In genomic region chr3:61483997-61484396, GRCh38 we compare ENCODE assay signal across 14 cellular contexts.
DNase-seq lines count a peak whose midpoint lies in the region; ATAC-seq and TF ChIP-seq lines count a peak whose summit lies in the region.
"Had no signal": no experiment of that assay in that cellular context is flagged by ENCODE, and none has a peak within 500 bp of the region (broad histone marks: within the 10 kb centered on the region; RNA-seq: fewer than 3 reads in every experiment).

No MANE protein-coding gene starts in this region.

- no peak overlapping the region for H3K4me3 ChIP-seq in naive thymus-derived CD4-positive, alpha-beta T cell (ENCODE audit: low read length)
- H3K4me3 ChIP-seq: BLaER1 had no signal

- no peaks in the 10 kb centered on the region for H3K27me3 ChIP-seq in naive thymus-derived CD4-positive, alpha-beta T cell (ENCODE audit: control insufficient read depth in 2 of 2, insufficient read depth in 2 of 2, low read length in 2 of 2)
- H3K27me3 ChIP-seq: BLaER1 had no signal

- intact Hi-C loops in naive thymus-derived CD4-positive, alpha-beta T cell (cut with micrococcal nuclease) = no loop called here

- H3K27ac Mint-ChIP-seq in activated CD4-positive, alpha-beta T cell treated with anti-CD3 and anti-CD28 coated beads, Interleukin-2, amount 10 ng/mL, durations not matched to agents 7 days and 5 days = no peak overlapping the region
- peak overlapping the region in 5 of 9 donors; percentile 11 to 75 (median 43) for H3K27ac Mint-ChIP-seq in naive thymus-derived CD4-positive, alpha-beta T cell
- H3K27ac Mint-ChIP-seq in WTC11 = no peak overlapping the region
- H3K27ac Mint-ChIP-seq: HFFc6 had no signal

- H3K36me3 ChIP-seq in naive thymus-derived CD4-positive, alpha-beta T cell (ENCODE audit: control insufficient read depth in 2 of 3, insufficient read depth in 3 of 3, low read length in 3 of 3) = no peaks in the 10 kb centered on the region
- H3K36me3 ChIP-seq: BLaER1 had no signal

- no peak overlapping the region for H3K4me3 Mint-ChIP-seq in activated CD4-positive, alpha-beta T cell treated with anti-CD3 and anti-CD28 coated beads, Interleukin-2, amount 10 ng/mL, durations not matched to agents 7 days and 5 days
- peak overlapping the region in 4 of 10 donors; percentile 0 to 42 (median 30) for H3K4me3 Mint-ChIP-seq in naive thymus-derived CD4-positive, alpha-beta T cell
- no peak overlapping the region for H3K4me3 Mint-ChIP-seq in WTC11
- H3K4me3 Mint-ChIP-seq: HFFc6 had no signal

- DNase-seq in activated CD4-positive, alpha-beta T cell treated with anti-CD3 and anti-CD28 coated beads, Interleukin-2, amount 10 ng/mL, durations not matched to agents 7 days and 5 days = peak; percentile 10
- DNase-seq in activated CD4-positive, alpha-beta T cell treated with anti-CD3 and anti-CD28 coated beads for 1 hour = no peak
- peak; percentile 51 for DNase-seq in OCI-M1 (lab: John Stamatoyannopoulos, UW)
- peak in 4 of 9 donors; percentile 0 to 39 (median 16) for DNase-seq in naive thymus-derived CD4-positive, alpha-beta T cell
- DNase-seq in WTC11 (ENCODE audit: low spot score) = no peak
- no peak for DNase-seq in DMS79 treated with DMSO at 0.1 percent for 48 hours (lab: John Stamatoyannopoulos, UW)
- DNase-seq: 8988T, AML-193, DMS53, HCEC 1CT, HFFc6 had no signal

- peaks cover 2% of the 10 kb centered on the region for H3K9me3 Mint-ChIP-seq in activated CD4-positive, alpha-beta T cell treated with anti-CD3 and anti-CD28 coated beads, Interleukin-2, amount 10 ng/mL, durations not matched to agents 7 days and 5 days
- H3K9me3 Mint-ChIP-seq in naive thymus-derived CD4-positive, alpha-beta T cell = peaks cover 0 to 3% (median 0%) of the 10 kb centered on the region in 11 donors
- H3K9me3 Mint-ChIP-seq in WTC11 = no peaks in the 10 kb centered on the region
- H3K9me3 Mint-ChIP-seq: HFFc6 had no signal

- TF ChIP-seq CTCF in WTC11 (IDR thresholded peaks at IDR 0.05) = no peak

- POLR2A ChIA-PET in activated CD4-positive, alpha-beta T cell treated with anti-CD3 and anti-CD28 coated beads, Interleukin-2, amount 10 ng/mL, durations not matched to agents 7 days and 5 days (lab: Charles Lee) = no interaction called here
- POLR2A ChIA-PET in naive thymus-derived CD4-positive, alpha-beta T cell (lab: Charles Lee) = no interaction called here
- POLR2A ChIA-PET in WTC11 (lab: Charles Lee) = no interaction called here

- H3K9me3 ChIP-seq in naive thymus-derived CD4-positive, alpha-beta T cell (ENCODE audit: control insufficient read depth in 2 of 3, low read length in 3 of 3) = no peaks in the 10 kb centered on the region
- H3K9me3 ChIP-seq: BLaER1 had no signal

- no peaks in the 10 kb centered on the region for H3K27me3 Mint-ChIP-seq in activated CD4-positive, alpha-beta T cell treated with anti-CD3 and anti-CD28 coated beads, Interleukin-2, amount 10 ng/mL, durations not matched to agents 7 days and 5 days
- peaks cover 0 to 5% (median 0%) of the 10 kb centered on the region in 5 donors for H3K27me3 Mint-ChIP-seq in naive thymus-derived CD4-positive, alpha-beta T cell
- H3K27me3 Mint-ChIP-seq in WTC11 (ENCODE audit: low read depth) = no peaks in the 10 kb centered on the region; the same call in 1 of the 2 replicates

- peaks cover 7% of the 10 kb centered on the region for H3K4me1 Mint-ChIP-seq in activated CD4-positive, alpha-beta T cell treated with anti-CD3 and anti-CD28 coated beads, Interleukin-2, amount 10 ng/mL, durations not matched to agents 7 days and 5 days
- H3K4me1 Mint-ChIP-seq in naive thymus-derived CD4-positive, alpha-beta T cell = peaks cover 0 to 11% (median 9%) of the 10 kb centered on the region in 7 donors
- no peaks in the 10 kb centered on the region for H3K4me1 Mint-ChIP-seq in WTC11

- CTCF ChIA-PET in activated CD4-positive, alpha-beta T cell treated with anti-CD3 and anti-CD28 coated beads, Interleukin-2, amount 10 ng/mL, durations not matched to agents 7 days and 5 days (lab: Charles Lee) = no interaction called here
- CTCF ChIA-PET in naive thymus-derived CD4-positive, alpha-beta T cell (lab: Charles Lee) = no interaction called here
- CTCF ChIA-PET in WTC11 (lab: Charles Lee) = no interaction called here

- H3K36me3 Mint-ChIP-seq in activated CD4-positive, alpha-beta T cell treated with anti-CD3 and anti-CD28 coated beads, Interleukin-2, amount 10 ng/mL, durations not matched to agents 7 days and 5 days (ENCODE audit: low read depth) = no peaks in the 10 kb centered on the region
- H3K36me3 Mint-ChIP-seq in naive thymus-derived CD4-positive, alpha-beta T cell = peaks cover 0 to 1% (median 0%) of the 10 kb centered on the region in 5 donors
- no peaks in the 10 kb centered on the region for H3K36me3 Mint-ChIP-seq in WTC11

- no peak overlapping the region for H3K27ac ChIP-seq in naive thymus-derived CD4-positive, alpha-beta T cell (ENCODE audit: low read depth, low read length)
- H3K27ac ChIP-seq: BLaER1 had no signal

- H3K4me1 ChIP-seq in naive thymus-derived CD4-positive, alpha-beta T cell (ENCODE audit: control insufficient read depth in 2 of 2, insufficient read depth in 2 of 2, low read length in 2 of 2) = no peaks in the 10 kb centered on the region
- H3K4me1 ChIP-seq: BLaER1 had no signal

- peak; percentile 56 for ATAC-seq in naive thymus-derived CD4-positive, alpha-beta T cell
- no peak for ATAC-seq in WTC11
- no peak for ATAC-seq in HG02870 (IDR thresholded peaks at IDR 0.05; ENCODE audit: unreplicated experiment)
- ATAC-seq: HepG2 had no signal

TF ChIP-seq in WTC11, 78 proteins besides CTCF, POLR2A, EP300 and RAD21:
- TF ChIP-seq RORB (CRISPR knock-in tag; IDR thresholded peaks at IDR 0.05) = no peak
- TF ChIP-seq SMAD4 (CRISPR knock-in tag; IDR thresholded peaks at IDR 0.05) = no peak
- TF ChIP-seq PRDM15 (CRISPR knock-in tag; IDR thresholded peaks at IDR 0.05) = no peak
- no peak for TF ChIP-seq ZNF396 (CRISPR knock-in tag; IDR thresholded peaks at IDR 0.05; ENCODE audit: borderline replicate concordance)
- TF ChIP-seq SOX15 (CRISPR knock-in tag; IDR thresholded peaks at IDR 0.05) = no peak
- TF ChIP-seq CREM (CRISPR knock-in tag; IDR thresholded peaks at IDR 0.05) = no peak
- TF ChIP-seq NFE2L1 (CRISPR knock-in tag; IDR thresholded peaks at IDR 0.05) = no peak
- no peak for TF ChIP-seq CREB1 (CRISPR knock-in tag; IDR thresholded peaks at IDR 0.05)
- no peak for TF ChIP-seq GTF2I (CRISPR knock-in tag; conservative IDR thresholded peaks at IDR 0.05)
- no peak for TF ChIP-seq E2F1 (CRISPR knock-in tag; IDR thresholded peaks at IDR 0.05)
- no peak for TF ChIP-seq ZNF121 (CRISPR knock-in tag; IDR thresholded peaks at IDR 0.05)

Comparison
In these comparisons a context has a peak if more than half of its experiments do, and no peak if none do; other contexts are left out.
1. DNase-seq: peak in activated CD4-positive, alpha-beta T cell treated with anti-CD3 and anti-CD28 coated beads, Interleukin-2, amount 10 ng/mL, durations not matched to agents 7 days and 5 days (single experiment) and OCI-M1 (single experiment); none in activated CD4-positive, alpha-beta T cell treated with anti-CD3 and anti-CD28 coated beads for 1 hour (single experiment), WTC11 (single experiment) and DMS79 treated with DMSO at 0.1 percent for 48 hours (single experiment).
2. H3K27ac Mint-ChIP-seq: peak in naive thymus-derived CD4-positive, alpha-beta T cell (5 of 9); none in activated CD4-positive, alpha-beta T cell treated with anti-CD3 and anti-CD28 coated beads, Interleukin-2, amount 10 ng/mL, durations not matched to agents 7 days and 5 days (single experiment) and WTC11 (single experiment).